Comparison of ENCODE assay signal across 27 cellular contexts in the genomic region with DNA sequence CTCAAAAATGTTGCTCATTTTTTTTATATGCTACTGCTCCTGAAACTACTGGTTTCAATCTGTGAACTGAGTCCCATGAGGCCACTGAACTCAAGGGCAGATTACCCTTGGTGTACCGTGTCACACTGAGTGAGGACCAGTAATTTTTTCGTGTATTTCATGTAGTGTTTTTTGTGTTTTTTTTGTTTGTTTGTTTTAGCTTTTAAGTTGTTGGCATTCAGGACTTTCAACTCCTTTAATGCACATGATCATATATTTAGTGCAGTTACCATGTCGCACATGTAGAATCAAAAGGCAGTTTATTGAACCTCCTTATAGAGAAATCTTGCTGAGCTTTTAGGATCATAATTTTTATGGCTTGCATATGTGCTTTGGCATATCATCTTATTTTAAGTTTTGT.
"Had no signal": no experiment of that assay in that cellular context is flagged by ENCODE, and none has a peak within 500 bp of the region (broad histone marks: within the 10 kb centered on the region; RNA-seq: fewer than 3 reads in every experiment).

No MANE protein-coding gene starts in this region.

- H3K4me2 ChIP-seq: smooth muscle cell had no signal

- H3K27me3 Mint-ChIP-seq: naive thymus-derived CD4-positive, alpha-beta T cell; natural killer cell treated with Interleukin-12 subunit alpha and Interleukin-12 subunit beta and Interleukin-15 and Interleukin-18, amount 100 ng/mL, for 72 hours; progenitor cell of endocrine pancreas; stimulated activated memory B cell treated with anti-CD40 and anti-IgM and Interleukin-4, amounts not matched to agents 10 μg/mL and 1 μg/mL and 100 μg/mL, for 72 hours; stimulated activated naive CD8-positive, alpha-beta T cell treated with anti-CD3 and anti-CD28 coated beads, Interleukin-15, amount 100 ng/mL, for 72 hours; type B pancreatic cell had no signal

- H3K36me3 ChIP-seq: ovary, right atrium auricular region had no signal

- H3K4me1 ChIP-seq: right lobe of liver had no signal

- H3K27ac ChIP-seq: left ventricle myocardium inferior, neutrophil, ovary, right atrium auricular region, right lobe of liver, tibial nerve, vagina had no signal

- H3K4me3 Mint-ChIP-seq: naive thymus-derived CD4-positive, alpha-beta T cell; natural killer cell treated with Interleukin-12 subunit alpha and Interleukin-12 subunit beta and Interleukin-15 and Interleukin-18, amount 100 ng/mL, for 72 hours; neural crest cell; stimulated activated memory B cell treated with anti-CD40 and anti-IgM and Interleukin-4, amounts not matched to agents 10 μg/mL and 1 μg/mL and 100 μg/mL, for 72 hours; stimulated activated naive CD8-positive, alpha-beta T cell treated with anti-CD3 and anti-CD28 coated beads, Interleukin-15, amount 100 ng/mL, for 72 hours; type B pancreatic cell had no signal

- H3K27ac Mint-ChIP-seq: natural killer cell treated with Interleukin-12 subunit alpha and Interleukin-12 subunit beta and Interleukin-15 and Interleukin-18, amount 100 ng/mL, for 72 hours; progenitor cell of endocrine pancreas; stimulated activated memory B cell treated with anti-CD40 and anti-IgM and Interleukin-4, amounts not matched to agents 10 μg/mL and 1 μg/mL and 100 μg/mL, for 72 hours; type B pancreatic cell had no signal

- H3K9me3 Mint-ChIP-seq: naive thymus-derived CD4-positive, alpha-beta T cell; natural killer cell treated with Interleukin-12 subunit alpha and Interleukin-12 subunit beta and Interleukin-15 and Interleukin-18, amount 100 ng/mL, for 72 hours; neural crest cell; stimulated activated memory B cell treated with anti-CD40 and anti-IgM and Interleukin-4, amounts not matched to agents 10 μg/mL and 1 μg/mL and 100 μg/mL, for 72 hours; stimulated activated naive CD8-positive, alpha-beta T cell treated with anti-CD3 and anti-CD28 coated beads, Interleukin-15, amount 100 ng/mL, for 72 hours; type B pancreatic cell had no signal

- H3K27me3 ChIP-seq: neutrophil, ovary, right atrium auricular region, right lobe of liver, tibial nerve, vagina had no signal

- H3K4me3 ChIP-seq: left ventricle myocardium inferior, lung, mucosa of descending colon, ovary, right atrium auricular region, right lobe of liver, smooth muscle cell, tibial nerve, vagina had no signal

- H3K4me1 Mint-ChIP-seq: naive thymus-derived CD4-positive, alpha-beta T cell; stimulated activated memory B cell treated with anti-CD40 and anti-IgM and Interleukin-4, amounts not matched to agents 10 μg/mL and 1 μg/mL and 100 μg/mL, for 72 hours had no signal

- ATAC-seq: mucosa of descending colon; naive thymus-derived CD4-positive, alpha-beta T cell; natural killer cell treated with Interleukin-12 subunit alpha and Interleukin-12 subunit beta and Interleukin-15 and Interleukin-18, amount 100 ng/mL, for 72 hours; right lobe of liver; stimulated activated memory B cell treated with anti-CD40 and anti-IgM and Interleukin-4, amounts not matched to agents 10 μg/mL and 1 μg/mL and 100 μg/mL, for 72 hours; stimulated activated naive CD8-positive, alpha-beta T cell treated with anti-CD3 and anti-CD28 coated beads, Interleukin-15, amount 100 ng/mL, for 72 hours had no signal

- DNase-seq: hippocampal formation; kidney; left ventricle myocardium inferior; midbrain; mucosa of descending colon; naive thymus-derived CD4-positive, alpha-beta T cell; occipital lobe; ovary; right lobe of liver; stimulated activated CD4-positive, alpha-beta T cell treated with anti-CD3 and anti-CD28 coated beads, Interleukin-1b, Interleukin-23, amount 100 ng/mL, for 48 hours; stimulated activated CD4-positive, alpha-beta T cell treated with anti-CD3 and anti-CD28 coated beads, Interleukin-2, amount 100 ng/mL, for 48 hours; stimulated activated CD4-positive, alpha-beta T cell treated with anti-CD3 and anti-CD28 coated beads, Interleukin-4, amount 100 ng/mL, for 4 hours; stimulated activated CD8-positive, alpha-beta memory T cell treated with anti-CD3 and anti-CD28 coated beads, Interleukin-4, amount 100 ng/mL, for 48 hours; stimulated activated naive CD4-positive, alpha-beta T cell treated with Interleukin-2 at 50 U/mL for 16 hours; stimulated activated naive CD8-positive, alpha-beta T cell treated with anti-CD3 and anti-CD28 coated beads, Interleukin-15, amount 100 ng/mL, for 72 hours; substantia nigra had no signal

- H3K9me3 ChIP-seq: left ventricle myocardium inferior, mucosa of descending colon, neutrophil, ovary, right atrium auricular region, right lobe of liver, tibial nerve, vagina had no signal
